Comparison of ENCODE assay signal across 1 cellular context in genomic region chr1:202018476-202019234, GRCh38.
TF ChIP-seq lines count a peak whose summit lies in the region.

No MANE protein-coding gene starts in this region.

TF ChIP-seq in IMR-90, 13 proteins besides CTCF, POLR2A, EP300 and RAD21:
- TF ChIP-seq USF2 (IDR thresholded peaks at IDR 0.05; ENCODE audit: low read depth, low read length) (no peak), CHD1 (IDR thresholded peaks at IDR 0.05; ENCODE audit: low read depth, low read length) (no peak), FOS (IDR thresholded peaks at IDR 0.05; ENCODE audit: low read depth, low read length) (no peak), RCOR1 (IDR thresholded peaks at IDR 0.05; ENCODE audit: insufficient replicate concordance, low read length) (no peak), ELK1 (IDR thresholded peaks at IDR 0.05; ENCODE audit: borderline replicate concordance, low read depth, low read length) (no peak), MXI1 (IDR thresholded peaks at IDR 0.05; ENCODE audit: borderline replicate concordance, low read depth, low read length) (no peak), MAFK (IDR thresholded peaks at IDR 0.05; ENCODE audit: low read depth, low read length) (no peak), SMC3 (IDR thresholded peaks at IDR 0.05; ENCODE audit: low read depth, low read length) (no peak), NFE2L2 (IDR thresholded peaks at IDR 0.05; ENCODE audit: low read depth, low read length) (no peak), CEBPB (IDR thresholded peaks at IDR 0.05; ENCODE audit: low read depth, low read length) (no peak), BHLHE40 (IDR thresholded peaks at IDR 0.05; ENCODE audit: low read depth, low read length) (no peak), MAZ (IDR thresholded peaks at IDR 0.05; ENCODE audit: borderline replicate concordance, low read depth, low read length) (no peak), RFX5 (IDR thresholded peaks at IDR 0.05; ENCODE audit: low read depth, low read length) (no peak)
